In the genomic region with DNA sequence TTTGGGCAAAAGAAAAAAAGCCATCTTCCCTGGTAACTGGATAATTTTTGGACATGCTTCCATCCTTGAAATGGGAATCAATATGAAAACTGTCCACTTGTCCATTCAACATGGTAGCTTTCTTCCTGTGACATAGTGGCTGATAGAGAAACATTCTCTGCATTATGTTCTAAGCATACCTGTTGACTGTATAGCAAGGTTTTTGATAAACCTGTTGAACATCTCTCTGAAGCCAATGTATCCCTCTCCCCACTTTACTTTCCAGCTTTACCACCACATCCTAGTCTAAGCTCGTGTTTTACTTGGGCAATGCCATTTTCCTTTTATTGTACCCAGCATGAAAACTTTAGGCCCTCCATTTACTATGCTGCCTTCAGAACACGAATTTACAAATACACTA, we compare ENCODE assay signal across 35 cellular contexts.
"Had no signal": no experiment of that assay in that cellular context is flagged by ENCODE, and none has a peak within 500 bp of the region (broad histone marks: within the 10 kb centered on the region; RNA-seq: fewer than 3 reads in every experiment).

No MANE protein-coding gene starts in this region.

- H3K4me3 ChIP-seq: MG63 had no signal

- DNase-seq: Karpas-422, Kasumi-1, MG63, MM.1S, MV-4-11, NCI-H1048, NCI-H1092, NCI-H1092 treated with DMSO at 0.1 percent for 48 hours, NCI-H1105, NCI-H1105 treated with DMSO at 0.1 percent for 48 hours, NCI-H1417, NCI-H1417 treated with DMSO at 0.1 percent for 48 hours, NCI-H1436, NCI-H1436 treated with DMSO at 0.1 percent for 48 hours, NCI-H146, NCI-H1694, NCI-H1694 treated with DMSO at 0.1 percent for 48 hours, NCI-H187, NCI-H187 treated with DMSO at 0.1 percent for 48 hours, NCI-H1930, NCI-H2029, NCI-H2029 treated with DMSO at 0.1 percent for 48 hours, NCI-H2081, NCI-H2081 treated with DMSO at 0.1 percent for 48 hours, NCI-H2107, NCI-H2171, NCI-H2171 treated with DMSO at 0.1 percent for 48 hours, NCI-H2227 treated with DMSO at 0.1 percent for 48 hours, NCI-H226, NCI-H345, NCI-H446, NCI-H446 treated with DMSO at 0.1 percent for 48 hours, NCI-H510A, NCI-H510A treated with DMSO at 0.1 percent for 48 hours, NCI-H524 had no signal

- H3K36me3 ChIP-seq: MG63 had no signal

- H3K27me3 ChIP-seq: MG63 had no signal

- H3K9me3 ChIP-seq: MG63 had no signal
